Comparison of ENCODE assay signal across 12 cellular contexts in genomic region chr10:113345860-113346259, GRCh38.
DNase-seq lines count a peak whose midpoint lies in the region; ATAC-seq, FAIRE-seq and TF ChIP-seq lines count a peak whose summit lies in the region.
"Had no signal": no experiment of that assay in that cellular context is flagged by ENCODE, and none has a peak within 500 bp of the region (broad histone marks: within the 10 kb centered on the region; RNA-seq: fewer than 3 reads in every experiment).

No MANE protein-coding gene starts in this region.

- peaks cover 28% of the 10 kb centered on the region for H3K4me1 Mint-ChIP-seq in WTC11
- H3K4me1 Mint-ChIP-seq: CD4-positive, CD25-positive, alpha-beta regulatory T cell had no signal

- no peak overlapping the region for H3K4me2 ChIP-seq in keratinocyte (ENCODE audit: control insufficient read depth, extremely low read depth, insufficient read depth, low read depth, low read length)
- H3K4me2 ChIP-seq: BLaER1 treated with 17β-estradiol and CSF1 and Interleukin-3, amounts not matched to agents 10 nM and 100 nM had no signal

- H3K4me3 Mint-ChIP-seq in WTC11: no peak overlapping the region
- H3K4me3 Mint-ChIP-seq: CD4-positive, CD25-positive, alpha-beta regulatory T cell had no signal

- POLR2A ChIA-PET in WTC11 (lab: Charles Lee): no interaction called here

- TF ChIP-seq CTCF in WTC11 (IDR thresholded peaks at IDR 0.05) (no peak), bronchial epithelial cell (IDR thresholded peaks at IDR 0.05; ENCODE audit: insufficient read depth, low read length, severe bottlenecking) (no peak), keratinocyte (optimal IDR thresholded peaks at IDR 0.05 in 1 of 3, IDR thresholded peaks at IDR 0.05 in 1 of 3, conservative IDR thresholded peaks at IDR 0.05 in 1 of 3; ENCODE audit: extremely low read depth in 1 of 3, insufficient read depth in 2 of 3, low read length in 3 of 3) (no peak)

- no peaks in the 10 kb centered on the region; the same call in 1 of the 2 replicates for H3K36me3 Mint-ChIP-seq in WTC11
- H3K36me3 Mint-ChIP-seq: CD4-positive, CD25-positive, alpha-beta regulatory T cell had no signal

- H3K27me3 ChIP-seq in bronchial epithelial cell (ENCODE audit: control insufficient read depth, insufficient read depth, low read length): no peaks in the 10 kb centered on the region
- H3K27me3 ChIP-seq in keratinocyte (ENCODE audit: control insufficient read depth, extremely low read depth, insufficient read depth, low read length): no peaks in the 10 kb centered on the region
- H3K27me3 ChIP-seq: BLaER1 treated with 17β-estradiol and CSF1 and Interleukin-3, amounts not matched to agents 10 nM and 100 nM had no signal

- H3K27me3 Mint-ChIP-seq in WTC11 (ENCODE audit: low read depth): no peaks in the 10 kb centered on the region; the same call in 1 of the 2 replicates

- FAIRE-seq in GM18507 (lab: Jason Lieb, UNC): peak; percentile 92
- FAIRE-seq in bronchial epithelial cell (lab: Jason Lieb, UNC): peak; percentile 100
- peak; percentile 83 for FAIRE-seq in keratinocyte (lab: Jason Lieb, UNC)

- CTCF ChIA-PET in WTC11 (lab: Charles Lee): interaction anchor here (2.5 kb wide), 1 partner anchor 39 kb away, joined by 9 read pairs; no protein-coding TSS in a partner anchor

- no peaks in the 10 kb centered on the region for H3K79me2 ChIP-seq in keratinocyte (ENCODE audit: control insufficient read depth, insufficient read depth, low read length)

- dilution Hi-C loops in keratinocyte (cut with MboI; ENCODE audit: extremely low pct_ligation_motif_present, low sequenced_read_pairs): no loop called here

- H3K27ac Mint-ChIP-seq in WTC11: 0 out of 2 replicates have a peak overlapping the region, but pooled peaks have one; percentile 36
- H3K27ac Mint-ChIP-seq: CD4-positive, CD25-positive, alpha-beta regulatory T cell had no signal

- no peak overlapping the region for H2AFZ ChIP-seq in keratinocyte (ENCODE audit: control insufficient read depth, low read length)

- no peaks in the 10 kb centered on the region for H3K9me1 ChIP-seq in keratinocyte (ENCODE audit: control insufficient read depth, extremely low read depth, insufficient read depth, low read length)

- H3K9me3 ChIP-seq in keratinocyte (ENCODE audit: control insufficient read depth, low read depth, low read length): no peaks in the 10 kb centered on the region

- H4K20me1 ChIP-seq in keratinocyte (ENCODE audit: control insufficient read depth, extremely low read depth, insufficient read depth, low read length): no peaks in the 10 kb centered on the region
- H4K20me1 ChIP-seq: BLaER1 treated with 17β-estradiol and CSF1 and Interleukin-3, amounts not matched to agents 10 nM and 100 nM had no signal

- H3K9ac ChIP-seq in keratinocyte (ENCODE audit: control insufficient read depth, extremely low read depth, insufficient read depth, low read length): no peak overlapping the region
- H3K9ac ChIP-seq: BLaER1 treated with 17β-estradiol and CSF1 and Interleukin-3, amounts not matched to agents 10 nM and 100 nM had no signal

- H3K36me3 ChIP-seq in bronchial epithelial cell (ENCODE audit: control insufficient read depth, insufficient read depth, low read length) (no peaks in the 10 kb centered on the region), keratinocyte (ENCODE audit: control insufficient read depth in 2 of 2, extremely low read depth in 1 of 2, insufficient read depth in 2 of 2, low read length in 2 of 2) (no peaks in the 10 kb centered on the region)
- H3K36me3 ChIP-seq: BLaER1 treated with 17β-estradiol and CSF1 and Interleukin-3, amounts not matched to agents 10 nM and 100 nM had no signal

- H3K9me3 Mint-ChIP-seq in WTC11: peaks cover 5% of the 10 kb centered on the region

- no peak overlapping the region for H3K27ac ChIP-seq in keratinocyte (ENCODE audit: control insufficient read depth, insufficient read depth, low read length)
- H3K27ac ChIP-seq: BLaER1 treated with 17β-estradiol and CSF1 and Interleukin-3, amounts not matched to agents 10 nM and 100 nM; HL-60 had no signal

- no peak overlapping the region for H3K4me3 ChIP-seq in bronchial epithelial cell (ENCODE audit: low read depth, low read length)
- no peak overlapping the region for H3K4me3 ChIP-seq in keratinocyte (ENCODE audit: control insufficient read depth in 2 of 3, extremely low read depth in 1 of 3, insufficient read depth in 2 of 3, low read depth in 1 of 3, low read length in 3 of 3)
- H3K4me3 ChIP-seq: BLaER1 treated with 17β-estradiol and CSF1 and Interleukin-3, amounts not matched to agents 10 nM and 100 nM had no signal

- DNase-seq in GM18507 (ENCODE audit: extremely low spot score, insufficient read length, low read depth) (no peak), WTC11 (ENCODE audit: low spot score) (no peak), bronchial epithelial cell (ENCODE audit: low read depth) (no peak), keratinocyte (ENCODE audit: low read depth, low spot score) (no peak), KG1 (lab: John Stamatoyannopoulos, UW) (no peak), globus pallidus (ENCODE audit: low spot score) (no peak)
- DNase-seq: ACHN; CD4-positive, CD25-positive, alpha-beta regulatory T cell; HCEC 1CT had no signal

- peak; percentile 43; the same call in 1 of the 2 replicates for ATAC-seq in WTC11
- no peak for ATAC-seq in HG03039 (IDR thresholded peaks at IDR 0.05; ENCODE audit: unreplicated experiment)

- no peaks in the 10 kb centered on the region for H3K4me1 ChIP-seq in keratinocyte (ENCODE audit: control insufficient read depth, extremely low read depth, insufficient read depth, low read length)
- H3K4me1 ChIP-seq: BLaER1 treated with 17β-estradiol and CSF1 and Interleukin-3, amounts not matched to agents 10 nM and 100 nM had no signal

TF ChIP-seq in WTC11, 78 proteins besides CTCF, POLR2A, EP300 and RAD21 (continues in another document):
- TF ChIP-seq TCF7 (CRISPR knock-in tag; IDR thresholded peaks at IDR 0.05; ENCODE audit: low read depth): no peak
- no peak for TF ChIP-seq ATF3 (CRISPR knock-in tag; conservative IDR thresholded peaks at IDR 0.05)
- TF ChIP-seq ZNF416 (CRISPR knock-in tag; IDR thresholded peaks at IDR 0.05): no peak
- TF ChIP-seq ZNF281 (CRISPR knock-in tag; IDR thresholded peaks at IDR 0.05): no peak
- TF ChIP-seq ZSCAN18 (CRISPR knock-in tag; IDR thresholded peaks at IDR 0.05): no peak
- TF ChIP-seq IRF2 (CRISPR knock-in tag; IDR thresholded peaks at IDR 0.05; ENCODE audit: borderline replicate concordance, low read depth): no peak
- TF ChIP-seq ATF1 (CRISPR knock-in tag; IDR thresholded peaks at IDR 0.05): no peak
- no peak for TF ChIP-seq FOXK1 (CRISPR knock-in tag; IDR thresholded peaks at IDR 0.05)
- no peak for TF ChIP-seq ATF2 (CRISPR knock-in tag; IDR thresholded peaks at IDR 0.05; ENCODE audit: borderline replicate concordance, low read depth)
- no peak for TF ChIP-seq TEAD1 (CRISPR knock-in tag; IDR thresholded peaks at IDR 0.05)
- no peak for TF ChIP-seq NFE2L1 (CRISPR knock-in tag; IDR thresholded peaks at IDR 0.05)
- TF ChIP-seq TP53 (CRISPR knock-in tag; IDR thresholded peaks at IDR 0.05): no peak
- TF ChIP-seq JAZF1 (CRISPR knock-in tag; IDR thresholded peaks at IDR 0.05): no peak
- TF ChIP-seq ZNF317 (CRISPR knock-in tag; IDR thresholded peaks at IDR 0.05; ENCODE audit: borderline replicate concordance, low read depth): no peak
- no peak for TF ChIP-seq ZNF423 (CRISPR knock-in tag; IDR thresholded peaks at IDR 0.05)
